In the genomic region with DNA sequence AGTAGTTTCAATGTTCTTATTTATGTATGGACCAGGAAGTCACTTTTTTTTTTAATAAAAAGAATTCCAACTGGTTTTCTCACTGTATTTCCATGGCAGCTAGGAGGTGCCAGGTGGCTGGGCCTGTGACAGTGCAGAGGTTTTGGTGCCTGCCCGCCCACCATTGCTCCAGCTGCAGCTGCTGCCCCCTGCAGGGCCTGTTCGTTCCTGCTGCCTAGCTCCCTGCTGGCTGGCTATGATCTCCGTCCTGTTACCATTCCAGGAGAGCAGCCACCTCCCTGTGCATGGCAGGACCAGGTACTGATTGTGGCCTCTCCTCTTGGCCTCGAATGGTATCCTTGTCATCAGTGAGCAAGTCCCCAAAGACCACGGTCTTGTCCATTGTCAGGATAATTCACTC, we compare ENCODE assay signal across 8 cellular contexts. TPM values are rescaled to one million over a fixed set of nuclear protein-coding genes. Genes with fewer than 3 reads are reported as not detected.
A peak's percentile ranks its signal among the peaks of the same experiment; 100 is the strongest.
DNase-seq lines count a peak whose midpoint lies in the region; ATAC-seq and TF ChIP-seq lines count a peak whose summit lies in the region.
"Not testable (repeated sequence)": the region's sequence is repeated elsewhere in the genome, so short reads cannot be mapped to it uniquely, and the experiment has no call there.

No MANE protein-coding gene starts in this region.

- 40% methylated on average over 2 of the region's 5 CpGs; no CpG with 5 or more reads in 1 of the 2 experiments for WGBS in IMR-90 (ENCODE audit: extremely low coverage in 2 of 2, insufficient read length in 1 of 2), 2 experiments

- dilution Hi-C loops in IMR-90 (cut with HindIII; ENCODE audit: low sequenced_read_pairs, unreplicated experiment), result not testable (repeated sequence)

- not testable (repeated sequence) for H2AFZ ChIP-seq in IMR-90 (replicated peaks; ENCODE audit: low read length, poor library complexity)

- not testable (repeated sequence) for H4K8ac ChIP-seq in IMR-90 (ENCODE audit: low read depth in 2 of 2, low read length in 2 of 2)

- H3K9me3 ChIP-seq in CD4-positive, alpha-beta T cell (ENCODE audit: control insufficient read depth, low read length); IMR-90 (ENCODE audit: control insufficient read depth, insufficient read depth, low read length): not testable (repeated sequence)

- not testable (repeated sequence) for H3K9me1 ChIP-seq in IMR-90 (ENCODE audit: insufficient read depth, low read length)

- not testable (repeated sequence) for H4K91ac ChIP-seq in IMR-90 (ENCODE audit: insufficient read depth, low read depth, low read length)

- peak; percentile 100 for ATAC-seq in CD4-positive, alpha-beta T cell (ENCODE audit: poor library complexity)
- peak; percentile 71 for ATAC-seq in GM21390 (IDR thresholded peaks at IDR 0.05; ENCODE audit: unreplicated experiment)
- ATAC-seq in IMR-90 (ENCODE audit: low read depth), result peak; percentile 64
- peak; percentile 93 to 98 (median 98) for ATAC-seq in natural killer cell

- H3K4me1 ChIP-seq in IMR-90 (ENCODE audit: control insufficient read depth, insufficient read depth, low read length), result not testable (repeated sequence)

- H3K27ac ChIP-seq in CD4-positive, alpha-beta T cell (ENCODE audit: low read depth, low read length); IMR-90 (ENCODE audit: insufficient read depth, low read length): not testable (repeated sequence)

- not testable (repeated sequence) for H2BK120ac ChIP-seq in IMR-90 (ENCODE audit: low read depth, low read length)

- H3K4ac ChIP-seq in IMR-90 (ENCODE audit: low read depth, low read length), result not testable (repeated sequence)

- intact Hi-C loops in CD4-positive, alpha-beta T cell (cut with DNase I, micrococcal nuclease); IMR-90 (cut with micrococcal nuclease); natural killer cell (cut with micrococcal nuclease): not testable (repeated sequence)

- H2BK20ac ChIP-seq in IMR-90 (ENCODE audit: low read depth, low read length), result not testable (repeated sequence)

- not testable (repeated sequence) for H2AK9ac ChIP-seq in IMR-90 (replicated peaks; ENCODE audit: low read depth, low read length, poor library complexity)

- H4K20me1 ChIP-seq in IMR-90 (ENCODE audit: insufficient read depth, low read length), result not testable (repeated sequence)

- TF ChIP-seq POLR2A in IMR-90 (IDR thresholded peaks at IDR 0.05; ENCODE audit: low read depth, low read length), result not testable (repeated sequence)

- not testable (repeated sequence) for H3K9ac ChIP-seq in IMR-90 (ENCODE audit: low read depth, low read length)

- H2BK5ac ChIP-seq in IMR-90 (ENCODE audit: low read depth, low read length, poor library complexity, severe bottlenecking), result not testable (repeated sequence)

- not testable (repeated sequence) for H3K9me3 Mint-ChIP-seq in CD4-positive, alpha-beta T cell; T-helper 2 cell treated with Interferon-gamma antibody and Interleukin-4, amounts not matched to agents 5 μg/mL and 100 μg/mL, for 36 hours; natural killer cell

- TF ChIP-seq RAD21 in IMR-90 (IDR thresholded peaks at IDR 0.05; ENCODE audit: low read length), result peak; percentile 20; the same call in 1 of the 2 replicates

- H3K4me3 Mint-ChIP-seq in CD4-positive, alpha-beta T cell; T-helper 2 cell treated with Interferon-gamma antibody and Interleukin-4, amounts not matched to agents 5 μg/mL and 100 μg/mL, for 36 hours; natural killer cell: not testable (repeated sequence)

- not testable (repeated sequence) for H3K36me3 ChIP-seq in IMR-90 (ENCODE audit: control insufficient read depth, insufficient read depth, low read length)

- in situ Hi-C loops in IMR-90 (cut with MboI; ENCODE audit: low sequenced_read_pairs), result not testable (repeated sequence)

- not testable (repeated sequence) for H2AK5ac ChIP-seq in IMR-90 (ENCODE audit: low read depth, low read length)

- H2BK15ac ChIP-seq in IMR-90 (ENCODE audit: low read depth, low read length), result not testable (repeated sequence)

- not testable (repeated sequence) for H3K79me1 ChIP-seq in IMR-90 (ENCODE audit: low read depth in 1 of 2, low read length in 2 of 2)

- H3K27ac Mint-ChIP-seq in CD4-positive, alpha-beta T cell; T-helper 2 cell treated with Interferon-gamma antibody and Interleukin-4, amounts not matched to agents 5 μg/mL and 100 μg/mL, for 36 hours; natural killer cell: not testable (repeated sequence)

- H3K36me3 Mint-ChIP-seq in CD4-positive, alpha-beta T cell (ENCODE audit: low read depth); T-helper 2 cell treated with Interferon-gamma antibody and Interleukin-4, amounts not matched to agents 5 μg/mL and 100 μg/mL, for 36 hours (ENCODE audit: low read depth); natural killer cell: not testable (repeated sequence)

- not testable (repeated sequence) for H3K27me3 ChIP-seq in CD4-positive, alpha-beta T cell (ENCODE audit: control insufficient read depth, insufficient read depth, low read length); IMR-90 (ENCODE audit: control insufficient read depth, insufficient read depth, low read length)

- H3K14ac ChIP-seq in IMR-90 (replicated peaks; ENCODE audit: low read depth, low read length), result not testable (repeated sequence)

- POLR2A ChIA-PET in CD4-positive, alpha-beta T cell (lab: Charles Lee); IMR-90 (lab: Charles Lee; ENCODE audit: unreplicated experiment): not testable (repeated sequence)

- TF ChIP-seq CTCF in CD4-positive, alpha-beta T cell (IDR thresholded peaks at IDR 0.05); natural killer cell (IDR thresholded peaks at IDR 0.05): not testable (repeated sequence)
- TF ChIP-seq CTCF in IMR-90 (conservative IDR thresholded peaks at IDR 0.05; ENCODE audit: low read depth, low read length), result peak; percentile 40

- H4K5ac ChIP-seq in IMR-90 (ENCODE audit: low read depth, low read length), result not testable (repeated sequence)

- not testable (repeated sequence) for H3K4me3 ChIP-seq in IMR-90 (ENCODE audit: insufficient read depth, low read depth, low read length)

- peak in 8 of 10 experiments; percentile 17 to 55 (median 34) for DNase-seq in CD4-positive, alpha-beta T cell
- DNase-seq in IMR-90, natural killer cell: not testable (repeated sequence)
- DNase-seq in T-helper 2 cell treated with Interferon-gamma antibody and Interleukin-4, amounts not matched to agents 5 μg/mL and 100 μg/mL, for 36 hours (ENCODE audit: low spot score), result peak; percentile 24
- DNase-seq in activated gamma-delta T cell treated with anti-CD3 and anti-CD28 coated beads, Interleukin-2, amount 50 U/mL, for 16 hours (ENCODE audit: low read depth), result peak; percentile 43
- DNase-seq in fibroblast of the conjunctiva (ENCODE audit: low read depth), result peak; percentile 22
- DNase-seq in stimulated activated CD8-positive, alpha-beta memory T cell treated with anti-CD3 and anti-CD28 coated beads, Interleukin-15, amount 100 ng/mL, for 1 hour (ENCODE audit: low read depth), result peak; percentile 13

- H3K18ac ChIP-seq in IMR-90 (ENCODE audit: low read depth, low read length), result not testable (repeated sequence)

- not testable (repeated sequence) for BruUV-seq in IMR-90 (replicated peaks; lab: Mats Ljungman, UMichigan)

- not testable (repeated sequence) for H3K27me3 Mint-ChIP-seq in CD4-positive, alpha-beta T cell; T-helper 2 cell treated with Interferon-gamma antibody and Interleukin-4, amounts not matched to agents 5 μg/mL and 100 μg/mL, for 36 hours (ENCODE audit: low read depth); natural killer cell (ENCODE audit: low read depth in 2 of 2)

- H3K4me2 ChIP-seq in IMR-90 (ENCODE audit: low read depth, low read length), result not testable (repeated sequence)

- CTCF ChIA-PET in CD4-positive, alpha-beta T cell (lab: Charles Lee); IMR-90 (lab: Yijun Ruan, JAX): not testable (repeated sequence)

- H3K23ac ChIP-seq in IMR-90 (ENCODE audit: low read depth, low read length), result not testable (repeated sequence)

- H3K56ac ChIP-seq in IMR-90 (ENCODE audit: extremely low read depth, insufficient read depth, low read length), result not testable (repeated sequence)

- not testable (repeated sequence) for H3K4me1 Mint-ChIP-seq in CD4-positive, alpha-beta T cell (ENCODE audit: low read depth); T-helper 2 cell treated with Interferon-gamma antibody and Interleukin-4, amounts not matched to agents 5 μg/mL and 100 μg/mL, for 36 hours (ENCODE audit: low read depth); natural killer cell

RNA-seq across cellular contexts. Expression of a gene that starts 2.1 kb away (rescaled TPM):
- 1 to 10 TPM; 2.9 to 3.7 TPM for total RNA-seq in CD4-positive, alpha-beta T cell
- total RNA-seq in IMR-90 (2012; rRNA removed) (5.2 and 5.6 TPM in 2 replicates), natural killer cell (1 to 10 TPM; 3.3 to 4.4 (median 3.6) TPM)
- polyA plus RNA-seq in IMR-90 (2012; rRNA removed), result 4.8 and 5.5 TPM in 2 replicates
- polyA plus RNA-seq in IMR-90 (2012; cell fraction: cytosol; rRNA removed), result 4.5 and 5.3 TPM in 2 replicates
- 4.3 and 7.6 TPM in 2 replicates for polyA plus RNA-seq in IMR-90 (2012; cell fraction: nucleus; rRNA removed; ENCODE audit: low replicate concordance)

RNA-seq across cellular contexts. Expression of a gene that starts 19.7 kb away (rescaled TPM):
- not detected for total RNA-seq in CD4-positive, alpha-beta T cell
- total RNA-seq in IMR-90 (2012; rRNA removed), result not detected in 2 replicates
- polyA plus RNA-seq in IMR-90 (2012; rRNA removed), result not detected in 2 replicates
- polyA plus RNA-seq in IMR-90 (2012; cell fraction: cytosol; rRNA removed), result not detected in 2 replicates
- polyA plus RNA-seq in IMR-90 (2012; cell fraction: nucleus; rRNA removed; ENCODE audit: low replicate concordance), result 0.02 TPM in 1 of 2 replicates, not detected in the other
- under 1 TPM in 1 of 3 donors, not detected in 2; 0.54 TPM for total RNA-seq in natural killer cell

RNA-seq across cellular contexts. Expression of a gene that starts 30.0 kb away (rescaled TPM):
- total RNA-seq in CD4-positive, alpha-beta T cell, result 10 to 100 TPM; 16.1 to 17.6 TPM
- total RNA-seq in IMR-90 (2012; rRNA removed), result 19.7 and 24.7 TPM in 2 replicates
- polyA plus RNA-seq in IMR-90 (2012; rRNA removed), result 33.1 and 34.9 TPM in 2 replicates
- 40.0 and 49.8 TPM in 2 replicates for polyA plus RNA-seq in IMR-90 (2012; cell fraction: cytosol; rRNA removed)
- 26.4 and 34.4 TPM in 2 replicates for polyA plus RNA-seq in IMR-90 (2012; cell fraction: nucleus; rRNA removed; ENCODE audit: low replicate concordance)
- 10 to 100 TPM; 16.3 to 19.2 (median 17.4) TPM for total RNA-seq in natural killer cell

RNA-seq across cellular contexts. Expression of a gene that starts 48.3 kb away (rescaled TPM):
- 10 to 100 TPM; 26.7 to 28.5 TPM for total RNA-seq in CD4-positive, alpha-beta T cell
- total RNA-seq in IMR-90 (2012; rRNA removed) (11.7 and 12.9 TPM in 2 replicates), natural killer cell (10 to 100 TPM; 18.1 to 25.4 (median 22.7) TPM)
- 9.5 and 10.1 TPM in 2 replicates for polyA plus RNA-seq in IMR-90 (2012; rRNA removed)
- 8.1 and 13.4 TPM in 2 replicates for polyA plus RNA-seq in IMR-90 (2012; cell fraction: cytosol; rRNA removed)
- polyA plus RNA-seq in IMR-90 (2012; cell fraction: nucleus; rRNA removed; ENCODE audit: low replicate concordance), result 2.8 and 6.0 TPM in 2 replicates

RNA-seq across cellular contexts. Expression of a gene that starts 52.7 kb away (rescaled TPM):
- 1 to 10 TPM; 1.0 to 1.2 TPM for total RNA-seq in CD4-positive, alpha-beta T cell
- total RNA-seq in IMR-90 (2012; rRNA removed), result 0.28 and 0.54 TPM in 2 replicates
- polyA plus RNA-seq in IMR-90 (2012; rRNA removed), result 0.22 and 0.34 TPM in 2 replicates
- polyA plus RNA-seq in IMR-90 (2012; cell fraction: cytosol; rRNA removed), result 0.25 and 0.31 TPM in 2 replicates
- 0.05 and 0.08 TPM in 2 replicates for polyA plus RNA-seq in IMR-90 (2012; cell fraction: nucleus; rRNA removed; ENCODE audit: low replicate concordance)
- total RNA-seq in natural killer cell, result 1 to 10 TPM; 2.3 to 3.0 (median 2.6) TPM
